ENCODE assay signal across 1 cellular context in genomic region chr7:140625908-140626868, GRCh38.
TF ChIP-seq lines count a peak whose summit lies in the region.

No MANE protein-coding gene starts in this region.

TF ChIP-seq in K562, 482 proteins besides CTCF, POLR2A, EP300 and RAD21:
- TF ChIP-seq SRSF3 (IDR thresholded peaks at IDR 0.05; ENCODE audit: insufficient read depth, low read length) (0 out of 2 replicates have a peak, but pooled peaks have one; percentile 34), MGA (IDR thresholded peaks at IDR 0.05) (no peak), NFIC (IDR thresholded peaks at IDR 0.05) (peak; percentile 87), SP2 (IDR thresholded peaks at IDR 0.05; ENCODE audit: extremely low read depth, low read depth, low read length, poor library complexity, severe bottlenecking) (no peak)
TF ChIP-seq in K562: peak in this region for 2.
